Comparison of ENCODE assay signal across 8 cellular contexts in genomic region chr5:141598389-141599360, GRCh38. TPM values are rescaled to one million over a fixed set of nuclear protein-coding genes. Genes with fewer than 3 reads are reported as not detected.
DNase-seq lines count a peak whose midpoint lies in the region; ATAC-seq and TF ChIP-seq lines count a peak whose summit lies in the region.

No MANE protein-coding gene starts in this region.

- POLR2A ChIA-PET in CD4-positive, alpha-beta memory T cell (lab: Charles Lee; ENCODE audit: partially characterized antibody), result interaction anchor here (0.7 to 14.5 kb wide), 10 partner anchors 8 to 278 kb away, joined by 3 to 314 read pairs (median 4); partner anchors contain the start of genes DIAPH1, FCHSD1, HDAC3 and RELL2

- H3K9me3 ChIP-seq in CD4-positive, alpha-beta memory T cell (ENCODE audit: control insufficient read depth in 1 of 2, low read length in 2 of 2), result no peaks in the 10 kb centered on the region
- no peaks in the 10 kb centered on the region for H3K9me3 ChIP-seq in lower lobe of right lung

- CTCF ChIA-PET in CD4-positive, alpha-beta memory T cell (lab: Charles Lee; ENCODE audit: partially characterized antibody), result interaction anchor here (0.8 to 2.4 kb wide), 9 partner anchors 8 to 93 kb away, joined by 3 to 56 read pairs (median 5); partner anchors contain the start of genes DIAPH1, HDAC3 and RELL2

- H3K27me3 ChIP-seq in CD4-positive, alpha-beta memory T cell (ENCODE audit: insufficient read depth, low read length), result no peaks in the 10 kb centered on the region
- H3K27me3 ChIP-seq in lower lobe of right lung (ENCODE audit: low read depth), result no peaks in the 10 kb centered on the region

- peaks cover 3% of the 10 kb centered on the region for H3K36me3 ChIP-seq in CD4-positive, alpha-beta memory T cell (ENCODE audit: insufficient read depth, low read length)
- H3K36me3 ChIP-seq in lower lobe of right lung, result peaks cover 11% of the 10 kb centered on the region

- DNase-seq in CD4-positive, alpha-beta memory T cell, result peak in 2 of 5 donors; percentile 23 to 35
- peak; percentile 35 for DNase-seq in astrocyte of the hippocampus (ENCODE audit: low read depth, low spot score)
- DNase-seq in lower lobe of right lung, result no peak
- DNase-seq in activated gamma-delta T cell (lab: John Stamatoyannopoulos, UW), result no peak

- no peaks in the 10 kb centered on the region for H3K9me3 Mint-ChIP-seq in CD4-positive, alpha-beta memory T cell

- peak overlapping the region; percentile 70 to 94 (median 91) for H3K27ac Mint-ChIP-seq in CD4-positive, alpha-beta memory T cell

- H3K27ac ChIP-seq in CD4-positive, alpha-beta memory T cell (ENCODE audit: low read depth, low read length), result peak overlapping the region; percentile 34
- peak overlapping the region; percentile 31 for H3K27ac ChIP-seq in lower lobe of right lung

- TF ChIP-seq CTCF in lower lobe of right lung (IDR thresholded peaks at IDR 0.05), result no peak

- H3K4me1 Mint-ChIP-seq in CD4-positive, alpha-beta memory T cell, result peaks cover 62 to 89% (median 76%) of the 10 kb centered on the region in 4 donors

- no peak overlapping the region for H3K4me3 ChIP-seq in CD4-positive, alpha-beta memory T cell (ENCODE audit: low read length in 2 of 2)
- no peak overlapping the region for H3K4me3 ChIP-seq in lower lobe of right lung

- peak overlapping the region; percentile 43 to 80 (median 64) for H3K4me3 Mint-ChIP-seq in CD4-positive, alpha-beta memory T cell

- peaks cover 11 to 25% of the 10 kb centered on the region in 2 donors for H3K36me3 Mint-ChIP-seq in CD4-positive, alpha-beta memory T cell

- ATAC-seq in HG02852 (IDR thresholded peaks at IDR 0.05; ENCODE audit: unreplicated experiment) (peak; percentile 47), lower lobe of right lung (peak in 1 of 2 donors; percentile 47), GM21723 (IDR thresholded peaks at IDR 0.05; ENCODE audit: unreplicated experiment) (no peak), GM21390 (IDR thresholded peaks at IDR 0.05; ENCODE audit: unreplicated experiment) (no peak), HG03095 (IDR thresholded peaks at IDR 0.05; ENCODE audit: unreplicated experiment) (no peak)

- intact Hi-C loops in CD4-positive, alpha-beta memory T cell (cut with micrococcal nuclease), result no loop called here
- intact Hi-C loops in lower lobe of right lung (cut with DNase I), result no loop called here

- H3K4me1 ChIP-seq in CD4-positive, alpha-beta memory T cell (ENCODE audit: insufficient read depth, low read length), result peaks cover 92% of the 10 kb centered on the region
- H3K4me1 ChIP-seq in lower lobe of right lung, result peaks cover 62% of the 10 kb centered on the region

- no peaks in the 10 kb centered on the region for H3K27me3 Mint-ChIP-seq in CD4-positive, alpha-beta memory T cell

RNA-seq across cellular contexts. Expression of gene DIAPH1, which starts 20.1 kb away (rescaled TPM):
- total RNA-seq in CD4-positive, alpha-beta memory T cell, result 100 to 1,000 TPM; 211 TPM
- 100 to 1,000 TPM in 1 of 2 donors, 10 to 100 TPM in 1; 81.5 to 145 TPM for polyA plus RNA-seq in CD4-positive, alpha-beta memory T cell
- 118 TPM for total RNA-seq in lower lobe of right lung

RNA-seq across cellular contexts. Expression of gene HDAC3, which starts 38.0 kb away (rescaled TPM):
- 10 to 100 TPM; 85.1 to 91.0 TPM for total RNA-seq in CD4-positive, alpha-beta memory T cell
- 100 to 1,000 TPM in 1 of 2 donors, 10 to 100 TPM in 1; 92.8 to 137 TPM for polyA plus RNA-seq in CD4-positive, alpha-beta memory T cell
- total RNA-seq in lower lobe of right lung, result 45.8 TPM

RNA-seq across cellular contexts. Expression of gene RELL2, which starts 38.1 kb away (rescaled TPM):
- 10 to 100 TPM; 20.4 to 21.3 TPM for total RNA-seq in CD4-positive, alpha-beta memory T cell
- polyA plus RNA-seq in CD4-positive, alpha-beta memory T cell, result 1 to 10 TPM; 3.0 to 5.4 TPM
- 5.5 TPM for total RNA-seq in lower lobe of right lung

RNA-seq across cellular contexts. Expression of gene FCHSD1, which starts 52.5 kb away (rescaled TPM):
- total RNA-seq in CD4-positive, alpha-beta memory T cell, result 100 to 1,000 TPM; 106 to 110 TPM
- polyA plus RNA-seq in CD4-positive, alpha-beta memory T cell, result 1 to 10 TPM; 7.1 to 9.9 TPM
- total RNA-seq in lower lobe of right lung, result 20.4 TPM
